In genomic region chr13:41634407-41634806, GRCh38 we compare ENCODE assay signal across 31 cellular contexts.
"Had no signal": no experiment of that assay in that cellular context is flagged by ENCODE, and none has a peak within 500 bp of the region (broad histone marks: within the 10 kb centered on the region; RNA-seq: fewer than 3 reads in every experiment).

No MANE protein-coding gene starts in this region.

- H3K4me3 ChIP-seq: coronary artery, dorsolateral prefrontal cortex had no signal

- H3K9me3 Mint-ChIP-seq: activated CD4-positive, alpha-beta memory T cell treated with anti-CD3 and anti-CD28 coated beads for 36 hours; activated CD4-positive, alpha-beta T cell treated with anti-CD3 and anti-CD28 coated beads, Interleukin-2, amount 10 ng/mL, durations not matched to agents 24 days and 14 days; activated naive CD4-positive, alpha-beta T cell treated with anti-CD3 and anti-CD28 coated beads, Interleukin-2, amount 10 ng/mL, durations not matched to agents 7 days and 5 days; activated naive CD4-positive, alpha-beta T cell treated with anti-CD3 and anti-CD28 coated beads, Interleukin-2, amount 50 U/mL, for 72 hours; activated naive CD8-positive, alpha-beta T cell treated with anti-CD3 and anti-CD28 coated beads, Interleukin-2, amount 10 ng/mL, durations not matched to agents 7 days and 5 days; activated T-helper 1 cell treated with anti-CD3 and anti-CD28 coated beads, Interleukin-12 subunit alpha, Interleukin-12 subunit beta, Interleukin-2, Interleukin-4 antibody, amounts not matched to agents 30 ng/mL and 10 ng/mL and 1 ng/mL, durations not matched to agents 14 hours and 24 hours and 36 hours; central memory CD8-positive, alpha-beta T cell; dendritic cell treated with granulocyte-macrophage colony-stimulating factor and Interleukin-4, amounts not matched to agents 40 ng/mL and 50 ng/mL, for 4 days; endodermal cell; T-helper 2 cell treated with Interferon-gamma antibody and Interleukin-4, amounts not matched to agents 5 μg/mL and 100 μg/mL, for 36 hours had no signal

- ATAC-seq: activated CD4-positive, alpha-beta T cell treated with anti-CD3 and anti-CD28 coated beads for 36 hours; activated CD8-positive, alpha-beta memory T cell treated with anti-CD3 and anti-CD28 coated beads, Interleukin-2, amount 10 ng/mL, durations not matched to agents 7 days and 5 days; activated CD8-positive, alpha-beta T cell treated with anti-CD3 and anti-CD28 coated beads, Interleukin-2, amount 10 ng/mL, durations not matched to agents 7 days and 5 days; activated naive CD4-positive, alpha-beta T cell treated with anti-CD3 and anti-CD28 coated beads, Interleukin-2, amount 50 U/mL, for 72 hours; esophagus mucosa; T-helper 17 cell had no signal

- H3K27me3 ChIP-seq: brain microvascular endothelial cell, dorsolateral prefrontal cortex had no signal

- H3K36me3 Mint-ChIP-seq: activated CD8-positive, alpha-beta memory T cell treated with anti-CD3 and anti-CD28 coated beads, Interleukin-2, amount 10 ng/mL, durations not matched to agents 7 days and 5 days had no signal

- H3K27ac ChIP-seq: brain microvascular endothelial cell, coronary artery, dorsolateral prefrontal cortex had no signal

- H3K27ac Mint-ChIP-seq: activated CD4-positive, alpha-beta memory T cell treated with anti-CD3 and anti-CD28 coated beads for 36 hours; activated CD4-positive, alpha-beta T cell treated with anti-CD3 and anti-CD28 coated beads for 36 hours; activated CD4-positive, alpha-beta T cell treated with anti-CD3 and anti-CD28 coated beads, Interleukin-2, amount 10 ng/mL, durations not matched to agents 24 days and 14 days; activated CD8-positive, alpha-beta memory T cell treated with anti-CD3 and anti-CD28 coated beads, Interleukin-2, amount 10 ng/mL, durations not matched to agents 7 days and 5 days; activated CD8-positive, alpha-beta T cell treated with anti-CD3 and anti-CD28 coated beads, Interleukin-2, amount 10 ng/mL, durations not matched to agents 7 days and 5 days; activated naive CD4-positive, alpha-beta T cell treated with anti-CD3 and anti-CD28 coated beads, Interleukin-2, amount 10 ng/mL, durations not matched to agents 7 days and 5 days; activated naive CD8-positive, alpha-beta T cell treated with anti-CD3 and anti-CD28 coated beads, Interleukin-2, amount 10 ng/mL, durations not matched to agents 7 days and 5 days; activated T-helper 1 cell treated with anti-CD3 and anti-CD28 coated beads, Interleukin-12 subunit alpha, Interleukin-12 subunit beta, Interleukin-2, Interleukin-4 antibody, amounts not matched to agents 30 ng/mL and 10 ng/mL and 1 ng/mL, durations not matched to agents 14 hours and 24 hours and 36 hours; dendritic cell treated with granulocyte-macrophage colony-stimulating factor and Interleukin-4, amounts not matched to agents 40 ng/mL and 50 ng/mL, for 4 days; endodermal cell; T-helper 2 cell treated with Interferon-gamma antibody and Interleukin-4, amounts not matched to agents 5 μg/mL and 100 μg/mL, for 36 hours had no signal

- H3K4me3 Mint-ChIP-seq: activated CD4-positive, alpha-beta memory T cell treated with anti-CD3 and anti-CD28 coated beads for 36 hours; activated CD4-positive, alpha-beta T cell treated with anti-CD3 and anti-CD28 coated beads for 36 hours; activated CD4-positive, alpha-beta T cell treated with anti-CD3 and anti-CD28 coated beads, Interleukin-2, amount 10 ng/mL, durations not matched to agents 24 days and 14 days; activated CD8-positive, alpha-beta memory T cell treated with anti-CD3 and anti-CD28 coated beads, Interleukin-2, amount 10 ng/mL, durations not matched to agents 7 days and 5 days; activated CD8-positive, alpha-beta T cell treated with anti-CD3 and anti-CD28 coated beads, Interleukin-2, amount 10 ng/mL, durations not matched to agents 7 days and 5 days; activated naive CD4-positive, alpha-beta T cell treated with anti-CD3 and anti-CD28 coated beads, Interleukin-2, amount 10 ng/mL, durations not matched to agents 7 days and 5 days; activated naive CD8-positive, alpha-beta T cell treated with anti-CD3 and anti-CD28 coated beads, Interleukin-2, amount 10 ng/mL, durations not matched to agents 7 days and 5 days; activated T-helper 1 cell treated with anti-CD3 and anti-CD28 coated beads, Interleukin-12 subunit alpha, Interleukin-12 subunit beta, Interleukin-2, Interleukin-4 antibody, amounts not matched to agents 30 ng/mL and 10 ng/mL and 1 ng/mL, durations not matched to agents 14 hours and 24 hours and 36 hours; central memory CD8-positive, alpha-beta T cell; dendritic cell treated with granulocyte-macrophage colony-stimulating factor and Interleukin-4, amounts not matched to agents 40 ng/mL and 50 ng/mL, for 4 days; endodermal cell; T-helper 17 cell; T-helper 2 cell treated with Interferon-gamma antibody and Interleukin-4, amounts not matched to agents 5 μg/mL and 100 μg/mL, for 36 hours had no signal

- DNase-seq: activated CD4-positive, alpha-beta memory T cell treated with anti-CD3 and anti-CD28 coated beads for 36 hours; activated CD4-positive, alpha-beta T cell treated with anti-CD3 and anti-CD28 coated beads for 36 hours; activated CD4-positive, alpha-beta T cell treated with anti-CD3 and anti-CD28 coated beads, Interleukin-2, amount 10 ng/mL, durations not matched to agents 24 days and 14 days; activated CD4-positive, CD25-positive, alpha-beta regulatory T cell; activated CD4-positive, CD25-positive, alpha-beta regulatory T cell treated with anti-CD3 and anti-CD28 coated beads, Interleukin-2, amount 50 U/mL, for 72 hours; activated CD8-positive, alpha-beta memory T cell treated with anti-CD3 and anti-CD28 coated beads, Interleukin-2, amount 10 ng/mL, durations not matched to agents 7 days and 5 days; activated CD8-positive, alpha-beta memory T cell treated with anti-CD3 and anti-CD28 coated beads, Interleukin-2, amount 50 U/mL, for 4 hours; activated CD8-positive, alpha-beta T cell treated with anti-CD3 and anti-CD28 coated beads, Interleukin-2, amount 10 ng/mL, durations not matched to agents 7 days and 5 days; activated gamma-delta T cell; activated naive CD4-positive, alpha-beta T cell; activated naive CD4-positive, alpha-beta T cell treated with anti-CD3 and anti-CD28 coated beads, Interleukin-2, amount 10 ng/mL, durations not matched to agents 7 days and 5 days; activated naive CD8-positive, alpha-beta T cell treated with anti-CD3 and anti-CD28 coated beads, Interleukin-2, amount 10 ng/mL, durations not matched to agents 7 days and 5 days; activated T-cell treated with anti-CD3 and anti-CD28 coated beads, Interleukin-2, amount 50 U/mL, for 1 hour; activated T-cell treated with anti-CD3 and anti-CD28 coated beads, Interleukin-2, amount 50 U/mL, for 48 hours; amniotic stem cell; anterior cingulate cortex; brain microvascular endothelial cell; dorsolateral prefrontal cortex; effector memory CD4-positive, alpha-beta T cell; endodermal cell; foreskin fibroblast; T-helper 1 cell; T-helper 17 cell; T1000 had no signal

- H3K36me3 ChIP-seq: brain microvascular endothelial cell had no signal

- H3K4me1 Mint-ChIP-seq: activated CD4-positive, alpha-beta T cell treated with anti-CD3 and anti-CD28 coated beads for 36 hours; activated CD4-positive, alpha-beta T cell treated with anti-CD3 and anti-CD28 coated beads, Interleukin-2, amount 10 ng/mL, durations not matched to agents 24 days and 14 days; activated CD8-positive, alpha-beta memory T cell treated with anti-CD3 and anti-CD28 coated beads, Interleukin-2, amount 10 ng/mL, durations not matched to agents 7 days and 5 days; activated naive CD4-positive, alpha-beta T cell treated with anti-CD3 and anti-CD28 coated beads, Interleukin-2, amount 10 ng/mL, durations not matched to agents 7 days and 5 days; activated naive CD8-positive, alpha-beta T cell treated with anti-CD3 and anti-CD28 coated beads, Interleukin-2, amount 10 ng/mL, durations not matched to agents 7 days and 5 days; central memory CD8-positive, alpha-beta T cell had no signal

- H3K27me3 Mint-ChIP-seq: activated CD4-positive, alpha-beta memory T cell treated with anti-CD3 and anti-CD28 coated beads for 36 hours; activated CD4-positive, alpha-beta T cell treated with anti-CD3 and anti-CD28 coated beads for 36 hours; activated CD4-positive, alpha-beta T cell treated with anti-CD3 and anti-CD28 coated beads, Interleukin-2, amount 10 ng/mL, durations not matched to agents 24 days and 14 days; activated CD8-positive, alpha-beta memory T cell treated with anti-CD3 and anti-CD28 coated beads, Interleukin-2, amount 10 ng/mL, durations not matched to agents 7 days and 5 days; activated naive CD4-positive, alpha-beta T cell treated with anti-CD3 and anti-CD28 coated beads, Interleukin-2, amount 10 ng/mL, durations not matched to agents 7 days and 5 days; activated naive CD8-positive, alpha-beta T cell treated with anti-CD3 and anti-CD28 coated beads, Interleukin-2, amount 10 ng/mL, durations not matched to agents 7 days and 5 days; central memory CD8-positive, alpha-beta T cell; dendritic cell treated with granulocyte-macrophage colony-stimulating factor and Interleukin-4, amounts not matched to agents 40 ng/mL and 50 ng/mL, for 4 days; T-helper 17 cell had no signal
